ENCODE assay signal across 9 cellular contexts in genomic region chr6:122995930-122996796, GRCh38. TPM values are rescaled to one million over a fixed set of nuclear protein-coding genes. Genes with fewer than 3 reads are reported as not detected.
DNase-seq lines count a peak whose midpoint lies in the region; ATAC-seq and TF ChIP-seq lines count a peak whose summit lies in the region.
"Had no signal": no experiment of that assay in that cellular context is flagged by ENCODE, and none has a peak within 500 bp of the region (broad histone marks: within the 10 kb centered on the region; RNA-seq: fewer than 3 reads in every experiment).

Gene CLVS2, plus strand, starts transcription at chr6:122996235. Its CDS starts 1,543 bp downstream, at chr6:122997778.

- H3K9me2 ChIP-seq in SK-N-SH, result no peaks in the 10 kb centered on the region

- H3K9ac ChIP-seq in HUES6 (ENCODE audit: low read length), result peak within 1 kb of the TSS; percentile 57
- H3K9ac ChIP-seq in SK-N-SH, result no peak within 1 kb of the TSS

- H3K4me1 ChIP-seq in HUES6 (ENCODE audit: control insufficient read depth, insufficient read depth, low read length) (no peaks in the 10 kb centered on the region), SK-N-SH (ENCODE audit: control insufficient read depth in 1 of 2, insufficient read depth in 2 of 2, low read depth in 1 of 2, low read length in 1 of 2) (peaks cover 0 to 6% of the 10 kb centered on the region in 2 experiments; a peak in 2 of 4 replicates)
- H3K4me1 ChIP-seq in effector memory CD4-positive, alpha-beta T cell (ENCODE audit: control insufficient read depth, insufficient read depth, low read length, poor library complexity, severe bottlenecking), result no peaks in the 10 kb centered on the region

- H4K20me1 ChIP-seq in SK-N-SH (ENCODE audit: insufficient read depth), result no peaks in the 10 kb centered on the region

- H3F3A ChIP-seq in SK-N-SH (replicated peaks; ENCODE audit: insufficient read depth), result no peaks in the 10 kb centered on the region

- TF ChIP-seq EP300 in SK-N-SH (IDR thresholded peaks at IDR 0.05; ENCODE audit: borderline replicate concordance in 1 of 2, low read depth in 1 of 2, low read length in 1 of 2), result no peak

- H3K27ac ChIP-seq in HUES6 (ENCODE audit: low read depth, low read length) (no peak within 1 kb of the TSS), SK-N-SH (ENCODE audit: low read depth in 2 of 2, low read length in 1 of 2) (peak within 1 kb of the TSS in 1 of 2 experiments; percentile 89; a peak in 2 of 4 replicates)
- H3K27ac ChIP-seq in effector memory CD4-positive, alpha-beta T cell (ENCODE audit: insufficient read depth, low read length, poor library complexity, severe bottlenecking), result no peak within 1 kb of the TSS
- H3K27ac ChIP-seq: HL-60 had no signal

- H3K27me3 ChIP-seq in HUES6 (ENCODE audit: control insufficient read depth, insufficient read depth, low read length) (peaks cover 73% of the 10 kb centered on the region), SK-N-SH (ENCODE audit: insufficient read depth) (peaks cover 23% of the 10 kb centered on the region; the same call in 1 of the 2 replicates)
- peaks cover 4% of the 10 kb centered on the region for H3K27me3 ChIP-seq in effector memory CD4-positive, alpha-beta T cell (replicated peaks; ENCODE audit: control insufficient read depth, insufficient read depth, low read length, poor library complexity, severe bottlenecking)

- H3K9me3 ChIP-seq in HUES6 (ENCODE audit: control insufficient read depth, insufficient read depth, low read depth, low read length) (no peaks in the 10 kb centered on the region), SK-N-SH (no peaks in the 10 kb centered on the region)
- H3K9me3 ChIP-seq in effector memory CD4-positive, alpha-beta T cell (ENCODE audit: control insufficient read depth, low read length), result no peaks in the 10 kb centered on the region

- CTCF ChIA-PET in SK-N-SH (lab: Yijun Ruan, JAX), result interaction anchor here (1.8 kb wide), 1 partner anchor 160 kb away, joined by 4 read pairs; no protein-coding TSS in a partner anchor

- H3K4me3 ChIP-seq in HUES6 (ENCODE audit: low read depth, low read length), result peak within 1 kb of the TSS; percentile 84
- peak within 1 kb of the TSS; percentile 52 to 58 for H3K4me3 ChIP-seq in SK-N-SH (ENCODE audit: low read depth in 2 of 2, low read length in 1 of 2)
- H3K4me3 ChIP-seq in effector memory CD4-positive, alpha-beta T cell (ENCODE audit: insufficient read depth, low read depth, low read length, poor library complexity, severe bottlenecking), result no peak within 1 kb of the TSS

- DNase-seq in SK-N-SH (peak; percentile 81), iPS DF 19.7 (ENCODE audit: low read depth, low spot score) (peak; percentile 25), smooth muscle cell of the brain vasculature (ENCODE audit: low read depth, low spot score) (peak; percentile 1), GF-D8 (lab: John Stamatoyannopoulos, UW) (no peak)
- DNase-seq in activated CD4-positive, CD25-positive, alpha-beta regulatory T cell (lab: John Stamatoyannopoulos, UW), result no peak
- no peak for DNase-seq in effector memory CD4-positive, alpha-beta T cell

- no peak for TF ChIP-seq CTCF in SK-N-SH (IDR thresholded peaks at IDR 0.05)

- peak within 1 kb of the TSS; percentile 78 for H3K4me2 ChIP-seq in SK-N-SH

- no peaks in the 10 kb centered on the region for H3K79me2 ChIP-seq in SK-N-SH (ENCODE audit: insufficient read depth)

- H2AFZ ChIP-seq in SK-N-SH (ENCODE audit: low read depth), result peak within 1 kb of the TSS; percentile 50; the same call in 1 of the 2 replicates

- 3% methylated on average over 22 of the region's 74 CpGs for WGBS in SK-N-SH (ENCODE audit: low lambda C conversion rate)

- ATAC-seq in HG03521 (IDR thresholded peaks at IDR 0.05; ENCODE audit: unreplicated experiment), result no peak

- POLR2A ChIA-PET in SK-N-SH (lab: Yijun Ruan, JAX), result interaction anchor here (0.7 to 0.9 kb wide), 2 partner anchors 11 to 15 kb away, joined by 3 read pairs; no protein-coding TSS in a partner anchor

- H3K36me3 ChIP-seq in HUES6 (ENCODE audit: control insufficient read depth, insufficient read depth, low read length) (no peaks in the 10 kb centered on the region), SK-N-SH (replicated peaks in 1 of 2; ENCODE audit: control insufficient read depth in 1 of 2, insufficient read depth in 2 of 2, low read length in 1 of 2) (no peaks in the 10 kb centered on the region)
- H3K36me3 ChIP-seq in effector memory CD4-positive, alpha-beta T cell (ENCODE audit: control insufficient read depth, insufficient read depth, low read length), result no peaks in the 10 kb centered on the region

- TF ChIP-seq RAD21 in SK-N-SH (IDR thresholded peaks at IDR 0.05; ENCODE audit: low read length), result no peak

TF ChIP-seq in SK-N-SH, 30 proteins besides CTCF, POLR2A, EP300 and RAD21:
- TF ChIP-seq ZBTB33 (IDR thresholded peaks at IDR 0.05; ENCODE audit: borderline replicate concordance, low read depth) (no peak), GABPA (IDR thresholded peaks at IDR 0.05; ENCODE audit: low read depth) (no peak), EZH2phosphoT487 (IDR thresholded peaks at IDR 0.05; ENCODE audit: borderline replicate concordance, low read depth) (no peak), TAF1 (IDR thresholded peaks at IDR 0.05; ENCODE audit: borderline replicate concordance, low read depth, low read length) (no peak), GATA2 (CRISPR knock-in tag; IDR thresholded peaks at IDR 0.05) (peak; percentile 56), FOXM1 (IDR thresholded peaks at IDR 0.05; ENCODE audit: low read depth) (no peak), NFIC (IDR thresholded peaks at IDR 0.05; ENCODE audit: borderline replicate concordance) (no peak), MXI1 (IDR thresholded peaks at IDR 0.05; ENCODE audit: low read depth, low read length) (peak; percentile 71)

RNA-seq across cellular contexts. Expression of gene CLVS2, which starts in this region (rescaled TPM):
- 0.05 TPM in 2 replicates for polyA plus RNA-seq in SK-N-SH (2012; rRNA removed)
- polyA plus RNA-seq in SK-N-SH (2012; cell fraction: cytosol; rRNA removed), result 0.12 and 0.30 TPM in 2 replicates
- polyA plus RNA-seq in SK-N-SH (2012; cell fraction: nucleus; rRNA removed), result 0.02 TPM in 2 replicates

Comparison
In these comparisons a context has a peak if more than half of its experiments do, and no peak if none do; other contexts are left out.
1. Peak in DNase-seq, H3K4me3 ChIP-seq and H3K4me2 ChIP-seq in SK-N-SH; RNA of the gene not detected or under 1 TPM.
2. DNase-seq: peak in iPS DF 19.7 (single experiment) and smooth muscle cell of the brain vasculature (single experiment); none in activated CD4-positive, CD25-positive, alpha-beta regulatory T cell (0 of 4), effector memory CD4-positive, alpha-beta T cell (0 of 3) and GF-D8 (single experiment).